Comparison of ENCODE assay signal across 10 cellular contexts in the genomic region with DNA sequence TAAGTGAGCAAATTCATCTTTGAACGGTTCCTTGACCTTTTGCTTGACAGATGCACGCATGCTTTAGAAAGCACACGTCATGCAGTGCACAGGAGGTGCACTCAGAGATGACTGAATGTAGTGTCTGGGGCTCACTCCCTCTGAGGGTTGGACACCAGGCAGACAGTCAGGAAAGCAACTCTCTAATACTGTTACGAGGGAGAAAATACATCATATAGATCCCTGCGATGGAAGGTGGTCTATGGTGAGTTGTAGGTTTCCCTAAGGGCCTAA.
DNase-seq lines count a peak whose midpoint lies in the region; ATAC-seq and TF ChIP-seq lines count a peak whose summit lies in the region.
"Had no signal": no experiment of that assay in that cellular context is flagged by ENCODE, and none has a peak within 500 bp of the region (broad histone marks: within the 10 kb centered on the region; RNA-seq: fewer than 3 reads in every experiment).

No MANE protein-coding gene starts in this region.

- H3K27ac Mint-ChIP-seq in effector memory CD8-positive, alpha-beta T cell = peak overlapping the region; percentile 95 to 96

- H3K9me2 ChIP-seq in OCI-LY1 (ENCODE audit: low read depth, low read length) = no peaks in the 10 kb centered on the region

- TF ChIP-seq CTCF in OCI-LY1 (IDR thresholded peaks at IDR 0.05; ENCODE audit: low read length) = no peak

- H3F3A ChIP-seq in OCI-LY1 (ENCODE audit: insufficient read depth, low read length) = no peaks in the 10 kb centered on the region

- no peaks in the 10 kb centered on the region for H3K9me3 Mint-ChIP-seq in effector memory CD8-positive, alpha-beta T cell

- H3K4me1 Mint-ChIP-seq in effector memory CD8-positive, alpha-beta T cell (ENCODE audit: low read depth in 2 of 2) = peaks cover 43 to 49% of the 10 kb centered on the region in 2 donors

- peak overlapping the region; percentile 65 for H3K4me3 Mint-ChIP-seq in effector memory CD8-positive, alpha-beta T cell

- peak; percentile 17 for ATAC-seq in GM19395 (IDR thresholded peaks at IDR 0.05; ENCODE audit: unreplicated experiment)
- ATAC-seq in effector memory CD8-positive, alpha-beta T cell (replicated peaks) = no peak
- ATAC-seq in stimulated activated naive CD8-positive, alpha-beta T cell treated with anti-CD3 and anti-CD28 coated beads, Interleukin-15, Interleukin-2, amounts not matched to agents 100 U/mL and 50 U/mL, for 24 hours = peak; percentile 6
- no peak for ATAC-seq in HG02884 (IDR thresholded peaks at IDR 0.05; ENCODE audit: unreplicated experiment)
- no peak for ATAC-seq in GM21447 (IDR thresholded peaks at IDR 0.05; ENCODE audit: unreplicated experiment)

- no peaks in the 10 kb centered on the region for H3K27me3 ChIP-seq in OCI-LY1 (ENCODE audit: insufficient read depth, low read length)

- no peaks in the 10 kb centered on the region for H3K9me3 ChIP-seq in OCI-LY1 (ENCODE audit: low read length)

- H2AFZ ChIP-seq in OCI-LY1 (ENCODE audit: low read length) = no peak overlapping the region
- H2AFZ ChIP-seq: parathyroid adenoma had no signal

- no peak overlapping the region for H3K4me3 ChIP-seq in OCI-LY1 (ENCODE audit: low read depth, low read length, poor library complexity, severe bottlenecking)

- peaks cover 66% of the 10 kb centered on the region for H3K4me1 ChIP-seq in OCI-LY1 (ENCODE audit: insufficient read depth, low read length, severe bottlenecking)
- H3K4me1 ChIP-seq: parathyroid adenoma had no signal

- no peaks in the 10 kb centered on the region for H3K27me3 Mint-ChIP-seq in effector memory CD8-positive, alpha-beta T cell

- H3K4me2 ChIP-seq in OCI-LY1 (ENCODE audit: low read length) = peak overlapping the region; percentile 35; the same call in 1 of the 2 replicates

- no peaks in the 10 kb centered on the region for H3K36me3 ChIP-seq in OCI-LY1 (ENCODE audit: insufficient read depth, low read length)

- H3K36me3 Mint-ChIP-seq in effector memory CD8-positive, alpha-beta T cell (ENCODE audit: insufficient read depth) = peaks cover 12% of the 10 kb centered on the region

- H3K27ac ChIP-seq in OCI-LY1 (ENCODE audit: low read depth, low read length, poor library complexity, severe bottlenecking) = peak overlapping the region; percentile 95
- H3K27ac ChIP-seq: parathyroid adenoma had no signal

- DNase-seq in effector memory CD8-positive, alpha-beta T cell = no peak
- no peak for DNase-seq in stimulated activated naive CD8-positive, alpha-beta T cell treated with anti-CD3 and anti-CD28 coated beads, Interleukin-15, Interleukin-2, amounts not matched to agents 100 U/mL and 50 U/mL, for 24 hours
- no peak for DNase-seq in NCI-H748 (lab: John Stamatoyannopoulos, UW; ENCODE audit: unreplicated experiment)
- DNase-seq in GOT3 (lab: John Stamatoyannopoulos, UW) = no peak
- DNase-seq: amniotic stem cell had no signal

- no peaks in the 10 kb centered on the region for H3K79me2 ChIP-seq in OCI-LY1 (ENCODE audit: insufficient read depth, low read length)
- H3K79me2 ChIP-seq: parathyroid adenoma had no signal

- H4K20me1 ChIP-seq in OCI-LY1 (ENCODE audit: insufficient read depth, low read length) = no peaks in the 10 kb centered on the region

- H3K9ac ChIP-seq in OCI-LY1 (ENCODE audit: low read length) = peak overlapping the region; percentile 47
- H3K9ac ChIP-seq: parathyroid adenoma had no signal

Comparison
In these comparisons a context has a peak if more than half of its experiments do, and no peak if none do; other contexts are left out.
1. ATAC-seq: peak in GM19395 (single experiment) and stimulated activated naive CD8-positive, alpha-beta T cell treated with anti-CD3 and anti-CD28 coated beads, Interleukin-15, Interleukin-2, amounts not matched to agents 100 U/mL and 50 U/mL, for 24 hours (single experiment); none in effector memory CD8-positive, alpha-beta T cell (single experiment), HG02884 (single experiment) and GM21447 (single experiment).